8 cellular contexts compared by ENCODE assay signal in the genomic region with DNA sequence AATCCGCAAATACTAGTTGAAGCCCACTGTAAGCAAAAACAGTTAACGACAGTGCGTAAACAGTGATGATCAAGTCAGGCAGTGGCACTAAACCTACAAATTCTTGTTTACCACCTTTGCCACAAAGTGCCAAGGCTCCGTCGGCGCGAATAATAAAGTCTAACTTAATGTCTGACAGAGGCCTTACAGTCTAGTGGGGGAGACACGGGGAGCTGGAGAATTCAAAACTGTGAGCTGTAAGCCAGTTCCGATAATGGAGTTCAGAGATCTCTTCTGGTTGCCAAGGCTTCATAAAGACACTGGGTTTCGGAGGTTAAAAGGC. TPM values are rescaled to one million over a fixed set of nuclear protein-coding genes. Genes with fewer than 3 reads are reported as not detected.
DNase-seq lines count a peak whose midpoint lies in the region; ATAC-seq, FAIRE-seq and TF ChIP-seq lines count a peak whose summit lies in the region.

No MANE protein-coding gene starts in this region.

- H3K9ac ChIP-seq in kidney (ENCODE audit: low read length in 2 of 2) = no peak overlapping the region

- no peaks in the 10 kb centered on the region for H3K9me3 ChIP-seq in kidney (ENCODE audit: control insufficient read depth in 1 of 2, low read length in 2 of 2)

- FAIRE-seq in kidney (lab: Jason Lieb, UNC) = no peak

- POLR2A ChIA-PET in activated CD4-positive, alpha-beta T cell treated with anti-CD3 and anti-CD28 coated beads for 36 hours (lab: Charles Lee) = no interaction called here
- POLR2A ChIA-PET in activated naive CD8-positive, alpha-beta T cell treated with anti-CD3 and anti-CD28 coated beads, Interleukin-2, amount 10 ng/mL, durations not matched to agents 7 days and 5 days (lab: Charles Lee) = no interaction called here

- H3K4me1 Mint-ChIP-seq in activated CD4-positive, alpha-beta T cell treated with anti-CD3 and anti-CD28 coated beads for 36 hours = peaks cover 37% of the 10 kb centered on the region
- peaks cover 54% of the 10 kb centered on the region for H3K4me1 Mint-ChIP-seq in activated naive CD8-positive, alpha-beta T cell treated with anti-CD3 and anti-CD28 coated beads, Interleukin-2, amount 10 ng/mL, durations not matched to agents 7 days and 5 days

- intact Hi-C loops in activated CD4-positive, alpha-beta T cell treated with anti-CD3 and anti-CD28 coated beads for 36 hours (cut with DNase I, micrococcal nuclease) = loop anchor here (1.0 to 10.0 kb wide), 5 partner anchors 36 to 1831 kb away; a partner anchor contains a TSS
- intact Hi-C loops in kidney (cut with DNase I) = no loop called here

- CTCF ChIA-PET in activated CD4-positive, alpha-beta T cell treated with anti-CD3 and anti-CD28 coated beads for 36 hours (lab: Charles Lee) = interaction anchor here (1.0 kb wide), 2 partner anchors 37 to 57 kb away, joined by 3 to 4 read pairs; no protein-coding TSS in a partner anchor

- TF ChIP-seq CTCF in kidney (IDR thresholded peaks at IDR 0.05; ENCODE audit: borderline replicate concordance, extremely low read depth, insufficient read depth) = peak; percentile 2

- peak overlapping the region; percentile 78 to 88 for H3K4me3 ChIP-seq in kidney (ENCODE audit: low read length in 2 of 2)

- ATAC-seq in activated CD4-positive, alpha-beta T cell treated with anti-CD3 and anti-CD28 coated beads for 36 hours = no peak
- no peak for ATAC-seq in activated naive CD8-positive, alpha-beta T cell treated with anti-CD3 and anti-CD28 coated beads, Interleukin-2, amount 10 ng/mL, durations not matched to agents 7 days and 5 days (ENCODE audit: low read depth)
- no peak for ATAC-seq in GM19351 (IDR thresholded peaks at IDR 0.05; ENCODE audit: unreplicated experiment)

- H3K4me3 Mint-ChIP-seq in activated CD4-positive, alpha-beta T cell treated with anti-CD3 and anti-CD28 coated beads for 36 hours = peak overlapping the region; percentile 93
- H3K4me3 Mint-ChIP-seq in activated naive CD8-positive, alpha-beta T cell treated with anti-CD3 and anti-CD28 coated beads, Interleukin-2, amount 10 ng/mL, durations not matched to agents 7 days and 5 days = peak overlapping the region; percentile 94

- H3K36me3 ChIP-seq in kidney (ENCODE audit: control insufficient read depth in 1 of 2, insufficient read depth in 2 of 2, low read length in 2 of 2) = no peaks in the 10 kb centered on the region

- peaks cover 2% of the 10 kb centered on the region for H3K36me3 Mint-ChIP-seq in activated CD4-positive, alpha-beta T cell treated with anti-CD3 and anti-CD28 coated beads for 36 hours (ENCODE audit: low read depth)
- H3K36me3 Mint-ChIP-seq in activated naive CD8-positive, alpha-beta T cell treated with anti-CD3 and anti-CD28 coated beads, Interleukin-2, amount 10 ng/mL, durations not matched to agents 7 days and 5 days = peaks cover 14% of the 10 kb centered on the region

- no peaks in the 10 kb centered on the region for H3K9me3 Mint-ChIP-seq in activated CD4-positive, alpha-beta T cell treated with anti-CD3 and anti-CD28 coated beads for 36 hours (ENCODE audit: low read depth)
- no peaks in the 10 kb centered on the region for H3K9me3 Mint-ChIP-seq in activated naive CD8-positive, alpha-beta T cell treated with anti-CD3 and anti-CD28 coated beads, Interleukin-2, amount 10 ng/mL, durations not matched to agents 7 days and 5 days

- H3K27ac Mint-ChIP-seq in activated CD4-positive, alpha-beta T cell treated with anti-CD3 and anti-CD28 coated beads for 36 hours = peak overlapping the region; percentile 75
- H3K27ac Mint-ChIP-seq in activated naive CD8-positive, alpha-beta T cell treated with anti-CD3 and anti-CD28 coated beads, Interleukin-2, amount 10 ng/mL, durations not matched to agents 7 days and 5 days = peak overlapping the region; percentile 92

- DNase-seq in activated CD4-positive, alpha-beta T cell treated with anti-CD3 and anti-CD28 coated beads for 36 hours = no peak
- no peak for DNase-seq in activated CD4-positive, alpha-beta T cell treated with anti-CD3 and anti-CD28 coated beads for 4 hours
- no peak for DNase-seq in activated naive CD8-positive, alpha-beta T cell treated with anti-CD3 and anti-CD28 coated beads, Interleukin-2, amount 10 ng/mL, durations not matched to agents 7 days and 5 days
- DNase-seq in kidney (no peak), substantia nigra (lab: John Stamatoyannopoulos, UW) (no peak), NCI-H1092 treated with DMSO at 0.1 percent for 48 hours (lab: John Stamatoyannopoulos, UW) (no peak), NK-92 (lab: John Stamatoyannopoulos, UW; ENCODE audit: unreplicated experiment) (no peak)

- H3K27me3 Mint-ChIP-seq in activated CD4-positive, alpha-beta T cell treated with anti-CD3 and anti-CD28 coated beads for 36 hours = peaks cover 2% of the 10 kb centered on the region
- H3K27me3 Mint-ChIP-seq in activated naive CD8-positive, alpha-beta T cell treated with anti-CD3 and anti-CD28 coated beads, Interleukin-2, amount 10 ng/mL, durations not matched to agents 7 days and 5 days = no peaks in the 10 kb centered on the region

- H3K4me1 ChIP-seq in kidney (ENCODE audit: control insufficient read depth in 1 of 2, insufficient read depth in 1 of 2, low read depth in 1 of 2, low read length in 2 of 2) = peaks cover 4 to 8% of the 10 kb centered on the region in 2 donors

- no peak overlapping the region for H3K27ac ChIP-seq in kidney (ENCODE audit: low read depth in 2 of 2, low read length in 2 of 2)
- peak overlapping the region; percentile 80 for H3K27ac ChIP-seq in substantia nigra (ENCODE audit: low read depth, low read length, poor library complexity, severe bottlenecking)

RNA-seq across cellular contexts. Expression of a gene that starts 0.3 kb away (rescaled TPM):
- total RNA-seq in activated CD4-positive, alpha-beta T cell treated with anti-CD3 and anti-CD28 coated beads for 36 hours = 1 to 10 TPM; 7.0 to 9.0 TPM
- 10 to 100 TPM; 20.7 to 22.7 TPM for total RNA-seq in activated naive CD8-positive, alpha-beta T cell treated with anti-CD3 and anti-CD28 coated beads, Interleukin-2, amount 10 ng/mL, durations not matched to agents 7 days and 5 days
- total RNA-seq in kidney = 31.3 TPM
- 5.9 TPM for polyA plus RNA-seq in kidney (ENCODE audit: insufficient read depth, low read depth, low replicate concordance)
